1 cellular context compared by ENCODE assay signal in genomic region chr15:44536298-44536961, GRCh38.
TF ChIP-seq lines count a peak whose summit lies in the region.

No MANE protein-coding gene starts in this region.

TF ChIP-seq in HepG2, 621 proteins besides CTCF, POLR2A, EP300 and RAD21 (continued from another document and continues in another):
- TF ChIP-seq, protein P1, sequence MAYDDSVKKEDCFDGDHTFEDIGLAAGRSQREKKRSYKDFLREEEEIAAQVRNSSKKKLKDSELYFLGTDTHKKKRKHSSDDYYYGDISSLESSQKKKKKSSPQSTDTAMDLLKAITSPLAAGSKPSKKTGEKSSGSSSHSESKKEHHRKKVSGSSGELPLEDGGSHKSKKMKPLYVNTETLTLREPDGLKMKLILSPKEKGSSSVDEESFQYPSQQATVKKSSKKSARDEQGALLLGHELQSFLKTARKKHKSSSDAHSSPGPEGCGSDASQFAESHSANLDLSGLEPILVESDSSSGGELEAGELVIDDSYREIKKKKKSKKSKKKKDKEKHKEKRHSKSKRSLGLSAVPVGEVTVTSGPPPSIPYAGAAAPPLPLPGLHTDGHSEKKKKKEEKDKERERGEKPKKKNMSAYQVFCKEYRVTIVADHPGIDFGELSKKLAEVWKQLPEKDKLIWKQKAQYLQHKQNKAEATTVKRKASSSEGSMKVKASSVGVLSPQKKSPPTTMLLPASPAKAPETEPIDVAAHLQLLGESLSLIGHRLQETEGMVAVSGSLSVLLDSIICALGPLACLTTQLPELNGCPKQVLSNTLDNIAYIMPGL (CRISPR knock-in tag; IDR thresholded peaks at IDR 0.05; ENCODE audit: borderline replicate concordance in 1 of 2, low read depth in 1 of 2): peak; percentile 55 to 76; a peak in 3 of 4 replicates
- TF ChIP-seq GTF2F1 (IDR thresholded peaks at IDR 0.05; ENCODE audit: low read length) (no peak), ZNF781 (CRISPR knock-in tag; IDR thresholded peaks at IDR 0.05; ENCODE audit: borderline replicate concordance, not compliant biosample characterization) (peak; percentile 59), ARNTL (CRISPR knock-in tag; IDR thresholded peaks at IDR 0.05) (peak; percentile 36; the same call in 1 of the 2 replicates), PRPF4 (IDR thresholded peaks at IDR 0.05; ENCODE audit: low read depth, low read length, poor library complexity, severe bottlenecking) (no peak), ZBTB2 (CRISPR knock-in tag; IDR thresholded peaks at IDR 0.05; ENCODE audit: low read depth) (peak; percentile 35; the same call in 1 of the 2 replicates), GABPB1 (CRISPR knock-in tag; IDR thresholded peaks at IDR 0.05) (peak; percentile 70), BATF2 (CRISPR knock-in tag; IDR thresholded peaks at IDR 0.05) (peak; percentile 49; the same call in 1 of the 2 replicates), FOXO1 (CRISPR knock-in tag; IDR thresholded peaks at IDR 0.05) (0 out of 2 replicates have a peak, but pooled peaks have one; percentile 25), FIP1L1 (IDR thresholded peaks at IDR 0.05; ENCODE audit: borderline replicate concordance, insufficient read depth, low read depth, low read length) (0 out of 2 replicates have a peak, but pooled peaks have one; percentile 15), ZNF616 (CRISPR knock-in tag; IDR thresholded peaks at IDR 0.05; ENCODE audit: low read depth) (no peak), POLR2AphosphoS5 (IDR thresholded peaks at IDR 0.05; ENCODE audit: low read depth, low read length) (peak; percentile 75), ATF5 (CRISPR knock-in tag; IDR thresholded peaks at IDR 0.05; ENCODE audit: low read depth) (no peak), ZNF75D (CRISPR knock-in tag; IDR thresholded peaks at IDR 0.05; ENCODE audit: borderline replicate concordance) (no peak), HDAC1 (CRISPR knock-in tag; IDR thresholded peaks at IDR 0.05) (0 out of 2 replicates have a peak, but pooled peaks have one; percentile 46), SP1 (IDR thresholded peaks at IDR 0.05) (no peak), SP1 (CRISPR knock-in tag; IDR thresholded peaks at IDR 0.05) (no peak), ZNF17 (CRISPR knock-in tag; IDR thresholded peaks at IDR 0.05) (no peak), MTA1 (CRISPR knock-in tag; IDR thresholded peaks at IDR 0.05; ENCODE audit: borderline replicate concordance) (peak; percentile 52; the same call in 1 of the 2 replicates), ZNF749 (CRISPR knock-in tag; IDR thresholded peaks at IDR 0.05; ENCODE audit: borderline replicate concordance) (0 out of 2 replicates have a peak, but pooled peaks have one; percentile 32), GFI1 (CRISPR knock-in tag; IDR thresholded peaks at IDR 0.05; ENCODE audit: borderline replicate concordance) (0 out of 2 replicates have a peak, but pooled peaks have one; percentile 10), ZNF329 (CRISPR knock-in tag; IDR thresholded peaks at IDR 0.05; ENCODE audit: low read depth) (no peak), NAIF1 (CRISPR knock-in tag; IDR thresholded peaks at IDR 0.05; ENCODE audit: borderline replicate concordance) (peak; percentile 29; the same call in 1 of the 2 replicates), SOX13 (IDR thresholded peaks at IDR 0.05) (no peak), SOX13 (CRISPR knock-in tag; conservative IDR thresholded peaks at IDR 0.05 in 1 of 2, IDR thresholded peaks at IDR 0.05 in 1 of 2) (no peak), ARID5B (CRISPR knock-in tag; IDR thresholded peaks at IDR 0.05) (peak; percentile 65), BRD4 (CRISPR knock-in tag; IDR thresholded peaks at IDR 0.05) (peak; percentile 46; the same call in 1 of the 2 replicates), ZNF777 (CRISPR knock-in tag; IDR thresholded peaks at IDR 0.05) (peak; percentile 63; the same call in 1 of the 2 replicates), NFKB2 (CRISPR knock-in tag; IDR thresholded peaks at IDR 0.05; ENCODE audit: borderline replicate concordance) (peak; percentile 79; the same call in 1 of the 2 replicates), NFYB (CRISPR knock-in tag; IDR thresholded peaks at IDR 0.05) (no peak), MXI1 (IDR thresholded peaks at IDR 0.05; ENCODE audit: borderline replicate concordance, low read depth, low read length) (peak; percentile 55; the same call in 1 of the 3 replicates), ZSCAN20 (CRISPR knock-in tag; IDR thresholded peaks at IDR 0.05; ENCODE audit: borderline replicate concordance) (peak; percentile 74), RARG (CRISPR knock-in tag; IDR thresholded peaks at IDR 0.05; ENCODE audit: low read depth) (0 out of 2 replicates have a peak, but pooled peaks have one; percentile 7), NBN (conservative IDR thresholded peaks at IDR 0.05) (no peak), BRCA1 (CRISPR knock-in tag; IDR thresholded peaks at IDR 0.05) (no peak), ETV5 (CRISPR knock-in tag; IDR thresholded peaks at IDR 0.05; ENCODE audit: borderline replicate concordance) (peak; percentile 34; the same call in 1 of the 2 replicates), PHF20 (CRISPR knock-in tag; IDR thresholded peaks at IDR 0.05) (peak; percentile 21; the same call in 1 of the 2 replicates), ZFP36L1 (CRISPR knock-in tag; IDR thresholded peaks at IDR 0.05) (no peak), CSRNP2 (CRISPR knock-in tag; conservative IDR thresholded peaks at IDR 0.05; ENCODE audit: low read depth) (no peak), ZEB1 (IDR thresholded peaks at IDR 0.05; ENCODE audit: insufficient replicate concordance, low read depth) (no peak), ZNF580 (CRISPR knock-in tag; IDR thresholded peaks at IDR 0.05; ENCODE audit: borderline replicate concordance, low read depth) (no peak; the same call in none of the 2 replicates)
- TF ChIP-seq, protein P2, sequence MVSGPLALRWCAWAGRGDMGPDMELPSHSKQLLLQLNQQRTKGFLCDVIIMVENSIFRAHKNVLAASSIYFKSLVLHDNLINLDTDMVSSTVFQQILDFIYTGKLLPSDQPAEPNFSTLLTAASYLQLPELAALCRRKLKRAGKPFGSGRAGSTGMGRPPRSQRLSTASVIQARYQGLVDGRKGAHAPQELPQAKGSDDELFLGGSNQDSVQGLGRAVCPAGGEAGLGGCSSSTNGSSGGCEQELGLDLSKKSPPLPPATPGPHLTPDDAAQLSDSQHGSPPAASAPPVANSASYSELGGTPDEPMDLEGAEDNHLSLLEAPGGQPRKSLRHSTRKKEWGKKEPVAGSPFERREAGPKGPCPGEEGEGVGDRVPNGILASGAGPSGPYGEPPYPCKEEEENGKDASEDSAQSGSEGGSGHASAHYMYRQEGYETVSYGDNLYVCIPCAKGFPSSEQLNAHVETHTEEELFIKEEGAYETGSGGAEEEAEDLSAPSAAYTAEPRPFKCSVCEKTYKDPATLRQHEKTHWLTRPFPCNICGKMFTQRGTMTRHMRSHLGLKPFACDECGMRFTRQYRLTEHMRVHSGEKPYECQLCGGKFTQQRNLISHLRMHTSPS (CRISPR knock-in tag; IDR thresholded peaks at IDR 0.05; ENCODE audit: low read depth): peak; percentile 34; the same call in 1 of the 2 replicates
- TF ChIP-seq, protein P3, sequence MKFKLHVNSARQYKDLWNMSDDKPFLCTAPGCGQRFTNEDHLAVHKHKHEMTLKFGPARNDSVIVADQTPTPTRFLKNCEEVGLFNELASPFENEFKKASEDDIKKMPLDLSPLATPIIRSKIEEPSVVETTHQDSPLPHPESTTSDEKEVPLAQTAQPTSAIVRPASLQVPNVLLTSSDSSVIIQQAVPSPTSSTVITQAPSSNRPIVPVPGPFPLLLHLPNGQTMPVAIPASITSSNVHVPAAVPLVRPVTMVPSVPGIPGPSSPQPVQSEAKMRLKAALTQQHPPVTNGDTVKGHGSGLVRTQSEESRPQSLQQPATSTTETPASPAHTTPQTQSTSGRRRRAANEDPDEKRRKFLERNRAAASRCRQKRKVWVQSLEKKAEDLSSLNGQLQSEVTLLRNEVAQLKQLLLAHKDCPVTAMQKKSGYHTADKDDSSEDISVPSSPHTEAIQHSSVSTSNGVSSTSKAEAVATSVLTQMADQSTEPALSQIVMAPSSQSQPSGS (CRISPR knock-in tag; IDR thresholded peaks at IDR 0.05): 0 out of 2 replicates have a peak, but pooled peaks have one; percentile 52
- TF ChIP-seq, protein P4, sequence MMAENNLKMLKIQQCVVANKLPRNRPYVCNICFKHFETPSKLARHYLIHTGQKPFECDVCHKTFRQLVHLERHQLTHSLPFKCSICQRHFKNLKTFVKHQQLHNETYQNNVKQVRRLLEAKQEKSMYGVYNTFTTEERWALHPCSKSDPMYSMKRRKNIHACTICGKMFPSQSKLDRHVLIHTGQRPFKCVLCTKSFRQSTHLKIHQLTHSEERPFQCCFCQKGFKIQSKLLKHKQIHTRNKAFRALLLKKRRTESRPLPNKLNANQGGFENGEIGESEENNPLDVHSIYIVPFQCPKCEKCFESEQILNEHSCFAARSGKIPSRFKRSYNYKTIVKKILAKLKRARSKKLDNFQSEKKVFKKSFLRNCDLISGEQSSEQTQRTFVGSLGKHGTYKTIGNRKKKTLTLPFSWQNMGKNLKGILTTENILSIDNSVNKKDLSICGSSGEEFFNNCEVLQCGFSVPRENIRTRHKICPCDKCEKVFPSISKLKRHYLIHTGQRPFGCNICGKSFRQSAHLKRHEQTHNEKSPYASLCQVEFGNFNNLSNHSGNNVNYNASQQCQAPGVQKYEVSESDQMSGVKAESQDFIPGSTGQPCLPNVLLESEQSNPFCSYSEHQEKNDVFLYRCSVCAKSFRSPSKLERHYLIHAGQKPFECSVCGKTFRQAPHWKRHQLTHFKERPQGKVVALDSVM (CRISPR knock-in tag; IDR thresholded peaks at IDR 0.05): no peak
